In genomic region chr15:41775651-41776050, GRCh38 we compare ENCODE assay signal across 8 cellular contexts. TPM values are rescaled to one million over a fixed set of nuclear protein-coding genes. Genes with fewer than 3 reads are reported as not detected.
A peak's percentile ranks its signal among the peaks of the same experiment; 100 is the strongest.
DNase-seq lines count a peak whose midpoint lies in the region; ATAC-seq lines count a peak whose summit lies in the region.

No MANE protein-coding gene starts in this region.

- H3K27ac Mint-ChIP-seq in activated CD4-positive, alpha-beta T cell treated with anti-CD3 and anti-CD28 coated beads for 36 hours, result peak overlapping the region; percentile 61
- no peak overlapping the region for H3K27ac Mint-ChIP-seq in activated T-helper 1 cell treated with anti-CD3 and anti-CD28 coated beads, Interleukin-12 subunit alpha, Interleukin-12 subunit beta, Interleukin-2, Interleukin-4 antibody, amounts not matched to agents 30 ng/mL and 10 ng/mL and 1 ng/mL, durations not matched to agents 14 hours and 24 hours and 36 hours

- H3K9me3 ChIP-seq in iPS-18a (ENCODE audit: control insufficient read depth, low read depth, low read length), result no peaks in the 10 kb centered on the region

- H3K27me3 ChIP-seq in iPS-18a (ENCODE audit: control insufficient read depth, insufficient read depth, low read length), result no peaks in the 10 kb centered on the region

- peak overlapping the region; percentile 76 for H3K4me3 ChIP-seq in iPS-18a (ENCODE audit: low read length)

- CTCF ChIA-PET in activated CD4-positive, alpha-beta T cell treated with anti-CD3 and anti-CD28 coated beads for 36 hours (lab: Charles Lee), result interaction anchor here (0.9 to 8.3 kb wide), 4 partner anchors 16 to 176 kb away, joined by 3 to 233 read pairs (median 9); no protein-coding TSS in a partner anchor

- H3K27ac ChIP-seq in iPS-18a (ENCODE audit: low read length) (no peak overlapping the region), substantia nigra (ENCODE audit: low read depth, low read length, poor library complexity, severe bottlenecking) (peak overlapping the region; percentile 86)

- H3K4me1 Mint-ChIP-seq in activated CD4-positive, alpha-beta T cell treated with anti-CD3 and anti-CD28 coated beads for 36 hours, result peaks cover 69% of the 10 kb centered on the region
- H3K4me1 Mint-ChIP-seq in activated T-helper 1 cell treated with anti-CD3 and anti-CD28 coated beads, Interleukin-12 subunit alpha, Interleukin-12 subunit beta, Interleukin-2, Interleukin-4 antibody, amounts not matched to agents 30 ng/mL and 10 ng/mL and 1 ng/mL, durations not matched to agents 14 hours and 24 hours and 36 hours (ENCODE audit: low read depth), result peaks cover 73% of the 10 kb centered on the region

- no peak overlapping the region for H3K9ac ChIP-seq in iPS-18a (ENCODE audit: low read length)

- intact Hi-C loops in activated CD4-positive, alpha-beta T cell treated with anti-CD3 and anti-CD28 coated beads for 36 hours (cut with DNase I, micrococcal nuclease), result loop anchor here in 1 of 2 experiments (2.0 kb wide), 1 partner anchor 195 kb away; no protein-coding TSS in a partner anchor
- intact Hi-C loops in activated T-helper 1 cell treated with anti-CD3 and anti-CD28 coated beads, Interleukin-12 subunit alpha, Interleukin-12 subunit beta, Interleukin-2, Interleukin-4 antibody, amounts not matched to agents 30 ng/mL and 10 ng/mL and 1 ng/mL, durations not matched to agents 14 hours and 24 hours and 36 hours (cut with micrococcal nuclease), result loop anchor here (2.0 to 5.0 kb wide), 3 partner anchors 115 to 195 kb away; partner anchors contain the start of gene MGA

- H3K27me3 Mint-ChIP-seq in activated CD4-positive, alpha-beta T cell treated with anti-CD3 and anti-CD28 coated beads for 36 hours, result no peaks in the 10 kb centered on the region
- H3K27me3 Mint-ChIP-seq in activated T-helper 1 cell treated with anti-CD3 and anti-CD28 coated beads, Interleukin-12 subunit alpha, Interleukin-12 subunit beta, Interleukin-2, Interleukin-4 antibody, amounts not matched to agents 30 ng/mL and 10 ng/mL and 1 ng/mL, durations not matched to agents 14 hours and 24 hours and 36 hours (ENCODE audit: insufficient read depth), result no peaks in the 10 kb centered on the region

- H3K36me3 Mint-ChIP-seq in activated CD4-positive, alpha-beta T cell treated with anti-CD3 and anti-CD28 coated beads for 36 hours (ENCODE audit: low read depth), result no peaks in the 10 kb centered on the region
- H3K36me3 Mint-ChIP-seq in activated T-helper 1 cell treated with anti-CD3 and anti-CD28 coated beads, Interleukin-12 subunit alpha, Interleukin-12 subunit beta, Interleukin-2, Interleukin-4 antibody, amounts not matched to agents 30 ng/mL and 10 ng/mL and 1 ng/mL, durations not matched to agents 14 hours and 24 hours and 36 hours (ENCODE audit: low read depth), result peaks cover 10% of the 10 kb centered on the region

- ATAC-seq in activated CD4-positive, alpha-beta T cell treated with anti-CD3 and anti-CD28 coated beads for 36 hours, result no peak

- POLR2A ChIA-PET in activated CD4-positive, alpha-beta T cell treated with anti-CD3 and anti-CD28 coated beads for 36 hours (lab: Charles Lee), result no interaction called here

- no peak for DNase-seq in activated CD4-positive, alpha-beta T cell treated with anti-CD3 and anti-CD28 coated beads for 36 hours
- DNase-seq in activated CD4-positive, alpha-beta T cell treated with anti-CD3 and anti-CD28 coated beads, Interleukin-2, amount 50 U/mL, for 4 hours, result no peak
- no peak for DNase-seq in activated T-helper 1 cell treated with anti-CD3 and anti-CD28 coated beads, Interleukin-12 subunit alpha, Interleukin-12 subunit beta, Interleukin-2, Interleukin-4 antibody, amounts not matched to agents 30 ng/mL and 10 ng/mL and 1 ng/mL, durations not matched to agents 14 hours and 24 hours and 36 hours (ENCODE audit: low spot score)
- no peak for DNase-seq in substantia nigra (lab: John Stamatoyannopoulos, UW)
- DNase-seq in D341Med (ENCODE audit: low spot score), result no peak
- DNase-seq in dedifferentiated amniotic fluid mesenchymal stem cell (ENCODE audit: extremely low spot score), result no peak
- no peak for DNase-seq in NCI-H1048 (lab: John Stamatoyannopoulos, UW)

- peaks cover 35% of the 10 kb centered on the region for H3K4me1 ChIP-seq in iPS-18a (ENCODE audit: control insufficient read depth, low read depth, low read length)

- H3K4me3 Mint-ChIP-seq in activated CD4-positive, alpha-beta T cell treated with anti-CD3 and anti-CD28 coated beads for 36 hours, result peak overlapping the region; percentile 90
- H3K4me3 Mint-ChIP-seq in activated T-helper 1 cell treated with anti-CD3 and anti-CD28 coated beads, Interleukin-12 subunit alpha, Interleukin-12 subunit beta, Interleukin-2, Interleukin-4 antibody, amounts not matched to agents 30 ng/mL and 10 ng/mL and 1 ng/mL, durations not matched to agents 14 hours and 24 hours and 36 hours, result peak overlapping the region; percentile 93

- H3K9me3 Mint-ChIP-seq in activated CD4-positive, alpha-beta T cell treated with anti-CD3 and anti-CD28 coated beads for 36 hours (ENCODE audit: low read depth), result no peaks in the 10 kb centered on the region
- H3K9me3 Mint-ChIP-seq in activated T-helper 1 cell treated with anti-CD3 and anti-CD28 coated beads, Interleukin-12 subunit alpha, Interleukin-12 subunit beta, Interleukin-2, Interleukin-4 antibody, amounts not matched to agents 30 ng/mL and 10 ng/mL and 1 ng/mL, durations not matched to agents 14 hours and 24 hours and 36 hours, result no peaks in the 10 kb centered on the region

- H3K36me3 ChIP-seq in iPS-18a (ENCODE audit: control insufficient read depth, low read depth, low read length), result no peaks in the 10 kb centered on the region

RNA-seq across cellular contexts. Expression of gene MAPKBP1, which starts 1.4 kb away (rescaled TPM):
- 10 to 100 TPM; 16.1 to 19.0 TPM for total RNA-seq in activated CD4-positive, alpha-beta T cell treated with anti-CD3 and anti-CD28 coated beads for 36 hours
- total RNA-seq in activated T-helper 1 cell treated with anti-CD3 and anti-CD28 coated beads, Interleukin-12 subunit alpha, Interleukin-12 subunit beta, Interleukin-2, Interleukin-4 antibody, amounts not matched to agents 30 ng/mL and 10 ng/mL and 1 ng/mL, durations not matched to agents 14 hours and 24 hours and 36 hours, result 26.3 and 28.2 TPM in 2 replicates

RNA-seq across cellular contexts. Expression of gene JMJD7, which starts 52.2 kb away (rescaled TPM):
- total RNA-seq in activated CD4-positive, alpha-beta T cell treated with anti-CD3 and anti-CD28 coated beads for 36 hours, result 10 to 100 TPM; 17.1 to 17.6 TPM
- 14.2 and 17.8 TPM in 2 replicates for total RNA-seq in activated T-helper 1 cell treated with anti-CD3 and anti-CD28 coated beads, Interleukin-12 subunit alpha, Interleukin-12 subunit beta, Interleukin-2, Interleukin-4 antibody, amounts not matched to agents 30 ng/mL and 10 ng/mL and 1 ng/mL, durations not matched to agents 14 hours and 24 hours and 36 hours
